ENCODE assay signal across 17 cellular contexts in the genomic region with DNA sequence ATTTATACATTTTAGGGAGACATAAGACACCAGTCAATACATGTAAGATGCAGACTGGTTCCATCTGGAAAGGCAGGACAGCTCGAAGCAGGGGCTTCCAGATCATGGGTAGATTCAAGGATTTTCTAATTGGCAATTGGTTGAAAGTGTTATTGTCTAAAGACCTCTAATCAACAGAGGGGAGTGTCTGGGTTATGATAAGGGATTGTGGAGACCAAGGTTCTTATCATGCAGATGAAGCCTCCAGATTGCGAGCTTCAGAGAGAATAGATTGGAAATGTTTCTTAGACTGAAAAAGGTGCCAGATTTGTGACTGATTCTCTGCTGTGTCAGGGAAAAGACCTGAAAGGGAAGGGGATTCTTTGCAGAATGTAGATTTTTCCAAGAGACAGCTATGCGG.
"Had no signal": no experiment of that assay in that cellular context is flagged by ENCODE, and none has a peak within 500 bp of the region (broad histone marks: within the 10 kb centered on the region; RNA-seq: fewer than 3 reads in every experiment).

No MANE protein-coding gene starts in this region.

- H3K4me2 ChIP-seq: neural progenitor cell had no signal

- H3K27ac Mint-ChIP-seq: mesothelial cell of epicardium, natural killer cell had no signal

- H3K4me3 ChIP-seq: dorsolateral prefrontal cortex, gastrocnemius medialis, neural progenitor cell, ovary, right atrium auricular region, sigmoid colon, skin epidermis had no signal

- DNase-seq: cortex of kidney; dorsolateral prefrontal cortex; effector CD8-positive, alpha-beta T cell; gastrocnemius medialis; glutamatergic neuron; islet precursor cell; natural killer cell; nucleus accumbens; ovary; sigmoid colon; stimulated activated CD4-positive, alpha-beta T cell treated with anti-CD3 and anti-CD28 coated beads, Interleukin-2, amount 100 ng/mL, for 24 hours; stimulated activated CD4-positive, alpha-beta T cell treated with anti-CD3 and anti-CD28 coated beads, Interleukin-4, amount 100 ng/mL, for 4 hours; stimulated activated naive CD4-positive, alpha-beta T cell had no signal

- H3K27me3 ChIP-seq: dorsolateral prefrontal cortex, gastrocnemius medialis, neural progenitor cell, ovary, right atrium auricular region, sigmoid colon had no signal

- H3K27ac ChIP-seq: gastrocnemius medialis, neural progenitor cell, ovary, right atrium auricular region, sigmoid colon, skin epidermis had no signal

- H3K9me3 Mint-ChIP-seq: mesothelial cell of epicardium, natural killer cell, neural progenitor cell had no signal

- H3K9ac ChIP-seq: neural progenitor cell had no signal

- ATAC-seq: gastrocnemius medialis, natural killer cell had no signal

- H3K4me3 Mint-ChIP-seq: mesothelial cell of epicardium, natural killer cell, neural progenitor cell had no signal

- H3K36me3 ChIP-seq: neural progenitor cell, ovary had no signal

- H3K9me3 ChIP-seq: gastrocnemius medialis, ovary, right atrium auricular region, sigmoid colon had no signal

- H2AFZ ChIP-seq: neural progenitor cell had no signal

- H3K36me3 Mint-ChIP-seq: neural progenitor cell had no signal

- H3K4me1 Mint-ChIP-seq: mesothelial cell of epicardium had no signal
